In genomic region chrX:78024349-78025108, GRCh38 we compare ENCODE assay signal across 9 cellular contexts. TPM values are rescaled to one million over a fixed set of nuclear protein-coding genes. Genes with fewer than 3 reads are reported as not detected.
DNase-seq lines count a peak whose midpoint lies in the region; ATAC-seq and TF ChIP-seq lines count a peak whose summit lies in the region.
"Had no signal": no experiment of that assay in that cellular context is flagged by ENCODE, and none has a peak within 500 bp of the region (broad histone marks: within the 10 kb centered on the region; RNA-seq: fewer than 3 reads in every experiment).

No MANE protein-coding gene starts in this region.

- H3K9me2 ChIP-seq in Karpas-422 (replicated peaks; ENCODE audit: insufficient read depth, low read length), result no peaks in the 10 kb centered on the region

- H3K9ac ChIP-seq in Karpas-422 (ENCODE audit: low read length), result no peak overlapping the region

- H3K36me3 Mint-ChIP-seq in activated CD8-positive, alpha-beta T cell treated with anti-CD3 and anti-CD28 coated beads for 36 hours (ENCODE audit: low read depth), result no peaks in the 10 kb centered on the region
- H3K36me3 Mint-ChIP-seq in immature natural killer cell, result peaks cover 0 to 4% (median 0%) of the 10 kb centered on the region in 3 donors

- H4K20me1 ChIP-seq in Karpas-422 (ENCODE audit: insufficient read depth, low read depth, low read length), result no peaks in the 10 kb centered on the region

- no peaks in the 10 kb centered on the region for H3K4me1 ChIP-seq in Karpas-422 (ENCODE audit: low read length)

- no peak overlapping the region for H3K4me3 ChIP-seq in Karpas-422 (ENCODE audit: low read length)

- ATAC-seq in activated CD8-positive, alpha-beta T cell treated with anti-CD3 and anti-CD28 coated beads for 36 hours, result peak; percentile 65

- no peaks in the 10 kb centered on the region for H3K27me3 ChIP-seq in Karpas-422 (ENCODE audit: low read length)

- no peaks in the 10 kb centered on the region for H3K79me2 ChIP-seq in Karpas-422 (ENCODE audit: low read length)

- peaks cover 3% of the 10 kb centered on the region for H3K4me1 Mint-ChIP-seq in activated CD8-positive, alpha-beta T cell treated with anti-CD3 and anti-CD28 coated beads for 36 hours (ENCODE audit: low read depth)
- peaks cover 0 to 4% of the 10 kb centered on the region in 2 donors for H3K4me1 Mint-ChIP-seq in immature natural killer cell

- no peak overlapping the region for H3K27ac ChIP-seq in Karpas-422 (ENCODE audit: low read length)

- no peaks in the 10 kb centered on the region for H3K36me3 ChIP-seq in Karpas-422 (ENCODE audit: insufficient read depth, low read length)

- intact Hi-C loops in activated CD8-positive, alpha-beta T cell treated with anti-CD3 and anti-CD28 coated beads for 36 hours (cut with micrococcal nuclease), result loop anchor here (5.0 kb wide), 1 partner anchor 112 kb away; the partner anchor contains the start of gene ATP7A

- peak; percentile 47 for TF ChIP-seq CTCF in activated CD8-positive, alpha-beta T cell treated with anti-CD3 and anti-CD28 coated beads for 36 hours (IDR thresholded peaks at IDR 0.05)

- H3K9me3 ChIP-seq in Karpas-422 (ENCODE audit: low read length), result no peaks in the 10 kb centered on the region

- in situ Hi-C loops in ACHN (cut with HindIII; ENCODE audit: low pct_ligation_motif_present, low pct_unique_long_range_greater_than_20kb, low sequenced_read_pairs), result no loop called here

- H3K4me2 ChIP-seq in Karpas-422 (ENCODE audit: low read depth, low read length, poor library complexity, severe bottlenecking), result no peak overlapping the region

- no peaks in the 10 kb centered on the region for H3K9me3 Mint-ChIP-seq in activated CD8-positive, alpha-beta T cell treated with anti-CD3 and anti-CD28 coated beads for 36 hours
- no peaks in the 10 kb centered on the region for H3K9me3 Mint-ChIP-seq in immature natural killer cell
- H3K9me3 Mint-ChIP-seq: IgD-negative memory B cell had no signal

- no peak overlapping the region for H2AFZ ChIP-seq in Karpas-422 (ENCODE audit: low read length)

- CTCF ChIA-PET in activated CD8-positive, alpha-beta T cell treated with anti-CD3 and anti-CD28 coated beads for 36 hours (lab: Charles Lee), result interaction anchor here (0.6 to 2.1 kb wide), 34 partner anchors 8 to 577 kb away, joined by 3 to 18 read pairs (median 5); partner anchors contain the start of genes ATP7A, COX7B, FGF16 and MAGT1

- POLR2A ChIA-PET in activated CD8-positive, alpha-beta T cell treated with anti-CD3 and anti-CD28 coated beads for 36 hours (lab: Charles Lee), result interaction anchor here (1.4 kb wide), 1 partner anchor 114 kb away, joined by 4 read pairs; the partner anchor contains the start of gene ATP7A

- peak; percentile 8 for DNase-seq in ACHN
- DNase-seq in EL, result peak; percentile 7
- peak; percentile 69 for DNase-seq in Karpas-422
- DNase-seq in activated CD8-positive, alpha-beta T cell treated with anti-CD3 and anti-CD28 coated beads for 36 hours, result no peak
- peak; percentile 31 to 42 (median 40) for DNase-seq in immature natural killer cell
- DNase-seq in effector CD8-positive, alpha-beta T cell (lab: John Stamatoyannopoulos, UW), result no peak
- DNase-seq in SHP77 (lab: John Stamatoyannopoulos, UW), result no peak
- DNase-seq in amygdala (lab: John Stamatoyannopoulos, UW), result no peak

- H3K4me3 Mint-ChIP-seq in activated CD8-positive, alpha-beta T cell treated with anti-CD3 and anti-CD28 coated beads for 36 hours, result no peak overlapping the region
- H3K4me3 Mint-ChIP-seq in immature natural killer cell, result no peak overlapping the region

- H3K27me3 Mint-ChIP-seq in activated CD8-positive, alpha-beta T cell treated with anti-CD3 and anti-CD28 coated beads for 36 hours, result no peaks in the 10 kb centered on the region
- peaks cover 0 to 1% (median 0%) of the 10 kb centered on the region in 3 donors for H3K27me3 Mint-ChIP-seq in immature natural killer cell (ENCODE audit: low read depth in 3 of 3)
- H3K27me3 Mint-ChIP-seq: IgD-negative memory B cell had no signal

- no peak overlapping the region for H3K27ac Mint-ChIP-seq in activated CD8-positive, alpha-beta T cell treated with anti-CD3 and anti-CD28 coated beads for 36 hours
- peak overlapping the region in 1 of 6 donors; percentile 5 for H3K27ac Mint-ChIP-seq in immature natural killer cell
- H3K27ac Mint-ChIP-seq: IgD-negative memory B cell had no signal

RNA-seq across cellular contexts. Expression of gene PGAM4, which starts 55.1 kb away (rescaled TPM):
- total RNA-seq in Karpas-422 (2014; rRNA removed; shearing (Covaris generic); ENCODE audit: low replicate concordance), result not detected in 2 replicates
- 1 to 10 TPM in 1 of 2 experiments, under 1 TPM in 1; 0.56 to 1.3 TPM for total RNA-seq in activated CD8-positive, alpha-beta T cell treated with anti-CD3 and anti-CD28 coated beads for 36 hours
- polyA plus RNA-seq in immature natural killer cell, result under 1 TPM in 2 of 3 donors, not detected in 1; 0.38 to 0.52 TPM
- polyA plus RNA-seq: IgD-negative memory B cell had no signal

Comparison
In these comparisons a context has a peak if more than half of its experiments do, and no peak if none do; other contexts are left out.
1. DNase-seq: peak in ACHN (single experiment), EL (single experiment), Karpas-422 (single experiment) and immature natural killer cell (3 of 3); none in activated CD8-positive, alpha-beta T cell treated with anti-CD3 and anti-CD28 coated beads for 36 hours (single experiment), effector CD8-positive, alpha-beta T cell (single experiment), SHP77 (0 of 2) and amygdala (0 of 56).